ENCODE assay signal across 19 cellular contexts in the genomic region with DNA sequence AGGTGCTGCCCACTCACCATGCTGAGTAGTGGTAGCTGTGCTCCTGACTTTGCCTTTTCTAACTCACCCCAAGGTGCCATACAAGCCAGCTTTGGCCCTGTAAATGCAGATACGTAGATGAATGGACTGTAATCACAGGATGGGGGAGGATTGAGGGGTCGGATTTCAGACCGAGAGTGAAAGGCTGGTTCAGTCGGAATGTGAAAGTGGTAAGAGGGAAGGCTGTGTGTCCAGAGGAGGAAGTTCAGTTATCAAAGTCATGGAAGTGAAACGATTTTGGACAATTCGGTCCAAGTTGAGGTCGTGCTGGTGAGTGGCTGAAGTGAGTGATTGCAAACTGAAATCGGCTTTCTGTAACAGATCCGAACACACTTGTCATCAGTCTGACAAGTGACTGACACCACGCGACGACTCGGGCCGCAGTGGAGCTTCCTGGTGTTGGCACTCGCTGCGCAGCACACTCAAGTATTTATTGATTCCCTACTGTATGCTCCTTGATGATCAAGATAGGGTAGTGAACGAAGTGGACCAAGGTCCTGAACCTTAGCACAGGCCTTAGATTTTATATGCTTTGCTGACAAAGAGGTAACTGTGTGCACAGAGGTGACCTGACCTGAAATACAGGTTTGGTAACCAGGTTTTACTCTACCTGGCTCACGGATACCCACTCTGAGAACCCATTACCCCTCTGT. TPM values are rescaled to one million over a fixed set of nuclear protein-coding genes. Genes with fewer than 3 reads are reported as not detected.
DNase-seq lines count a peak whose midpoint lies in the region; ATAC-seq and TF ChIP-seq lines count a peak whose summit lies in the region.
"Had no signal": no experiment of that assay in that cellular context is flagged by ENCODE, and none has a peak within 500 bp of the region (broad histone marks: within the 10 kb centered on the region; RNA-seq: fewer than 3 reads in every experiment).

No MANE protein-coding gene starts in this region.

- H3K27ac Mint-ChIP-seq in activated T-cell treated with anti-CD3 and anti-CD28 coated beads, Interleukin-2, amount 50 U/mL, for 24 hours, result peak overlapping the region; percentile 26
- peak overlapping the region; percentile 64 for H3K27ac Mint-ChIP-seq in activated T-helper 2 cell treated with anti-CD3 and anti-CD28 coated beads, Interferon-gamma antibody, Interleukin-2, Interleukin-4, amounts not matched to agents 10 μg/mL and 5 μg/mL and 100 μg/mL, durations not matched to agents 14 hours and 24 hours and 36 hours
- H3K27ac Mint-ChIP-seq: activated naive CD8-positive, alpha-beta T cell treated with anti-CD3 and anti-CD28 coated beads for 36 hours had no signal

- ATAC-seq in activated T-cell treated with anti-CD3 and anti-CD28 coated beads, Interleukin-2, amount 50 U/mL, for 4 hours, result no peak
- ATAC-seq in upper lobe of right lung (peak; percentile 30), HG02970 (IDR thresholded peaks at IDR 0.05; ENCODE audit: low FRiP score, unreplicated experiment) (no peak), HG03108 (IDR thresholded peaks at IDR 0.05; ENCODE audit: unreplicated experiment) (no peak)

- H3K27me3 Mint-ChIP-seq in activated T-cell treated with anti-CD3 and anti-CD28 coated beads, Interleukin-2, amount 50 U/mL, for 24 hours, result no peaks in the 10 kb centered on the region
- no peaks in the 10 kb centered on the region for H3K27me3 Mint-ChIP-seq in activated T-cell treated with anti-CD3 and anti-CD28 coated beads, Interleukin-2, amount 50 U/mL, for 4 hours (ENCODE audit: low read depth)
- H3K27me3 Mint-ChIP-seq in activated T-helper 2 cell treated with anti-CD3 and anti-CD28 coated beads, Interferon-gamma antibody, Interleukin-2, Interleukin-4, amounts not matched to agents 10 μg/mL and 5 μg/mL and 100 μg/mL, durations not matched to agents 14 hours and 24 hours and 36 hours (ENCODE audit: low read depth), result no peaks in the 10 kb centered on the region
- H3K27me3 Mint-ChIP-seq: activated naive CD8-positive, alpha-beta T cell treated with anti-CD3 and anti-CD28 coated beads for 36 hours had no signal

- H3K27ac ChIP-seq in upper lobe of right lung, result no peak overlapping the region
- H3K27ac ChIP-seq: brain microvascular endothelial cell, right atrium auricular region, uterus had no signal

- H3K4me1 Mint-ChIP-seq in activated T-cell treated with anti-CD3 and anti-CD28 coated beads, Interleukin-2, amount 50 U/mL, for 24 hours (ENCODE audit: low read depth), result peaks cover 58% of the 10 kb centered on the region
- peaks cover 31% of the 10 kb centered on the region for H3K4me1 Mint-ChIP-seq in activated T-cell treated with anti-CD3 and anti-CD28 coated beads, Interleukin-2, amount 50 U/mL, for 4 hours (ENCODE audit: low read depth)
- H3K4me1 Mint-ChIP-seq in activated T-helper 2 cell treated with anti-CD3 and anti-CD28 coated beads, Interferon-gamma antibody, Interleukin-2, Interleukin-4, amounts not matched to agents 10 μg/mL and 5 μg/mL and 100 μg/mL, durations not matched to agents 14 hours and 24 hours and 36 hours (ENCODE audit: low read depth), result peaks cover 49% of the 10 kb centered on the region

- peaks cover 96% of the 10 kb centered on the region for H3K36me3 Mint-ChIP-seq in activated T-cell treated with anti-CD3 and anti-CD28 coated beads, Interleukin-2, amount 50 U/mL, for 24 hours (ENCODE audit: low read depth)
- H3K36me3 Mint-ChIP-seq in activated T-cell treated with anti-CD3 and anti-CD28 coated beads, Interleukin-2, amount 50 U/mL, for 4 hours (ENCODE audit: insufficient read depth), result peaks cover 55% of the 10 kb centered on the region
- H3K36me3 Mint-ChIP-seq in activated T-helper 2 cell treated with anti-CD3 and anti-CD28 coated beads, Interferon-gamma antibody, Interleukin-2, Interleukin-4, amounts not matched to agents 10 μg/mL and 5 μg/mL and 100 μg/mL, durations not matched to agents 14 hours and 24 hours and 36 hours (ENCODE audit: low read depth), result peaks cover 87% of the 10 kb centered on the region

- intact Hi-C loops in activated T-helper 2 cell treated with anti-CD3 and anti-CD28 coated beads, Interferon-gamma antibody, Interleukin-2, Interleukin-4, amounts not matched to agents 10 μg/mL and 5 μg/mL and 100 μg/mL, durations not matched to agents 14 hours and 24 hours and 36 hours (cut with micrococcal nuclease), result no loop called here
- intact Hi-C loops in upper lobe of right lung (cut with DNase I), result no loop called here

- TF ChIP-seq CTCF in upper lobe of right lung (IDR thresholded peaks at IDR 0.05), result no peak

- no peak overlapping the region for H3K4me3 Mint-ChIP-seq in activated T-cell treated with anti-CD3 and anti-CD28 coated beads, Interleukin-2, amount 50 U/mL, for 24 hours
- H3K4me3 Mint-ChIP-seq in activated T-cell treated with anti-CD3 and anti-CD28 coated beads, Interleukin-2, amount 50 U/mL, for 4 hours, result no peak overlapping the region
- H3K4me3 Mint-ChIP-seq in activated T-helper 2 cell treated with anti-CD3 and anti-CD28 coated beads, Interferon-gamma antibody, Interleukin-2, Interleukin-4, amounts not matched to agents 10 μg/mL and 5 μg/mL and 100 μg/mL, durations not matched to agents 14 hours and 24 hours and 36 hours (ENCODE audit: low read depth), result no peak overlapping the region
- H3K4me3 Mint-ChIP-seq: activated naive CD8-positive, alpha-beta T cell treated with anti-CD3 and anti-CD28 coated beads for 36 hours had no signal

- H3K9me3 Mint-ChIP-seq in activated T-cell treated with anti-CD3 and anti-CD28 coated beads, Interleukin-2, amount 50 U/mL, for 24 hours, result no peaks in the 10 kb centered on the region
- H3K9me3 Mint-ChIP-seq in activated T-cell treated with anti-CD3 and anti-CD28 coated beads, Interleukin-2, amount 50 U/mL, for 4 hours, result no peaks in the 10 kb centered on the region
- H3K9me3 Mint-ChIP-seq in activated T-helper 2 cell treated with anti-CD3 and anti-CD28 coated beads, Interferon-gamma antibody, Interleukin-2, Interleukin-4, amounts not matched to agents 10 μg/mL and 5 μg/mL and 100 μg/mL, durations not matched to agents 14 hours and 24 hours and 36 hours, result no peaks in the 10 kb centered on the region
- H3K9me3 Mint-ChIP-seq: activated naive CD8-positive, alpha-beta T cell treated with anti-CD3 and anti-CD28 coated beads for 36 hours had no signal

- H3K36me3 ChIP-seq in upper lobe of right lung, result peaks cover 89% of the 10 kb centered on the region
- H3K36me3 ChIP-seq: uterus had no signal

- H3K4me3 ChIP-seq in upper lobe of right lung, result no peak overlapping the region
- H3K4me3 ChIP-seq: right atrium auricular region, stomach, uterus had no signal

- H3K27me3 ChIP-seq in upper lobe of right lung, result no peaks in the 10 kb centered on the region
- H3K27me3 ChIP-seq: brain microvascular endothelial cell, right atrium auricular region, stomach, uterus had no signal

- H3K9me3 ChIP-seq in upper lobe of right lung, result no peaks in the 10 kb centered on the region
- H3K9me3 ChIP-seq: right atrium auricular region, stomach, uterus had no signal

- H3K4me1 ChIP-seq in upper lobe of right lung, result peaks cover 4% of the 10 kb centered on the region
- H3K4me1 ChIP-seq: right atrium auricular region, uterus had no signal

- DNase-seq in activated T-cell treated with anti-CD3 and anti-CD28 coated beads, Interleukin-2, amount 50 U/mL, for 24 hours, result no peak
- DNase-seq in activated T-cell treated with anti-CD3 and anti-CD28 coated beads, Interleukin-2, amount 50 U/mL, for 4 hours, result no peak
- DNase-seq in activated T-helper 2 cell treated with anti-CD3 and anti-CD28 coated beads, Interferon-gamma antibody, Interleukin-2, Interleukin-4, amounts not matched to agents 10 μg/mL and 5 μg/mL and 100 μg/mL, durations not matched to agents 14 hours and 24 hours and 36 hours (ENCODE audit: low spot score), result no peak
- DNase-seq in left kidney (ENCODE audit: low read depth, low spot score), result peak; percentile 43
- DNase-seq in upper lobe of right lung, result peak; percentile 53
- DNase-seq in activated CD8-positive, alpha-beta memory T cell treated with anti-CD3 and anti-CD28 coated beads, Interleukin-2, amount 50 U/mL, for 48 hours, result no peak
- DNase-seq: activated CD4-positive, alpha-beta T cell treated with anti-CD3 and anti-CD28 coated beads for 48 hours; activated naive CD8-positive, alpha-beta T cell treated with anti-CD3 and anti-CD28 coated beads for 36 hours; activated T-cell treated with anti-CD3 and anti-CD28 coated beads for 4 hours; brain microvascular endothelial cell; midbrain; NCI-H187 treated with DMSO at 0.1 percent for 48 hours; SHP77 treated with DMSO at 0.1 percent for 48 hours; stomach; T1000; uterus had no signal

RNA-seq across cellular contexts. Expression of gene ZNF282, which starts 10.5 kb away (rescaled TPM):
- 10 to 100 TPM; 36.1 to 39.7 (median 38.3) TPM for total RNA-seq in activated T-cell treated with anti-CD3 and anti-CD28 coated beads, Interleukin-2, amount 50 U/mL, for 4 hours
- total RNA-seq in activated T-helper 2 cell treated with anti-CD3 and anti-CD28 coated beads, Interferon-gamma antibody, Interleukin-2, Interleukin-4, amounts not matched to agents 10 μg/mL and 5 μg/mL and 100 μg/mL, durations not matched to agents 14 hours and 24 hours and 36 hours, result 116 and 118 TPM in 2 replicates
- total RNA-seq in upper lobe of right lung, result 23.3 TPM

RNA-seq across cellular contexts. Expression of gene ZNF212, which starts 33.6 kb away (rescaled TPM):
- 10 to 100 TPM; 19.3 to 22.4 (median 20.5) TPM for total RNA-seq in activated T-cell treated with anti-CD3 and anti-CD28 coated beads, Interleukin-2, amount 50 U/mL, for 4 hours
- 18.4 and 20.1 TPM in 2 replicates for total RNA-seq in activated T-helper 2 cell treated with anti-CD3 and anti-CD28 coated beads, Interferon-gamma antibody, Interleukin-2, Interleukin-4, amounts not matched to agents 10 μg/mL and 5 μg/mL and 100 μg/mL, durations not matched to agents 14 hours and 24 hours and 36 hours
- total RNA-seq in upper lobe of right lung, result 10.2 TPM

RNA-seq across cellular contexts. Expression of gene ZNF783, which starts 56.2 kb away (rescaled TPM):
- 10 to 100 TPM; 24.0 to 28.5 (median 24.5) TPM for total RNA-seq in activated T-cell treated with anti-CD3 and anti-CD28 coated beads, Interleukin-2, amount 50 U/mL, for 4 hours
- 25.0 and 26.8 TPM in 2 replicates for total RNA-seq in activated T-helper 2 cell treated with anti-CD3 and anti-CD28 coated beads, Interferon-gamma antibody, Interleukin-2, Interleukin-4, amounts not matched to agents 10 μg/mL and 5 μg/mL and 100 μg/mL, durations not matched to agents 14 hours and 24 hours and 36 hours
- total RNA-seq in upper lobe of right lung, result 18.8 TPM

RNA-seq across cellular contexts. Expression of gene ZNF398, which starts 58.6 kb away (rescaled TPM):
- 10 to 100 TPM; 15.8 to 17.1 (median 16.3) TPM for total RNA-seq in activated T-cell treated with anti-CD3 and anti-CD28 coated beads, Interleukin-2, amount 50 U/mL, for 4 hours
- total RNA-seq in activated T-helper 2 cell treated with anti-CD3 and anti-CD28 coated beads, Interferon-gamma antibody, Interleukin-2, Interleukin-4, amounts not matched to agents 10 μg/mL and 5 μg/mL and 100 μg/mL, durations not matched to agents 14 hours and 24 hours and 36 hours, result 15.9 and 16.9 TPM in 2 replicates
- total RNA-seq in upper lobe of right lung, result 14.5 TPM

Comparison
In these comparisons a context has a peak if more than half of its experiments do, and no peak if none do; other contexts are left out.
1. DNase-seq: peak in left kidney (single experiment) and upper lobe of right lung (single experiment); none in activated T-cell treated with anti-CD3 and anti-CD28 coated beads, Interleukin-2, amount 50 U/mL, for 24 hours (single experiment), activated T-cell treated with anti-CD3 and anti-CD28 coated beads, Interleukin-2, amount 50 U/mL, for 4 hours (single experiment), activated T-helper 2 cell treated with anti-CD3 and anti-CD28 coated beads, Interferon-gamma antibody, Interleukin-2, Interleukin-4, amounts not matched to agents 10 μg/mL and 5 μg/mL and 100 μg/mL, durations not matched to agents 14 hours and 24 hours and 36 hours (single experiment) and activated CD8-positive, alpha-beta memory T cell treated with anti-CD3 and anti-CD28 coated beads, Interleukin-2, amount 50 U/mL, for 48 hours (single experiment).